Comparison of ENCODE assay signal across 16 cellular contexts in the genomic region with DNA sequence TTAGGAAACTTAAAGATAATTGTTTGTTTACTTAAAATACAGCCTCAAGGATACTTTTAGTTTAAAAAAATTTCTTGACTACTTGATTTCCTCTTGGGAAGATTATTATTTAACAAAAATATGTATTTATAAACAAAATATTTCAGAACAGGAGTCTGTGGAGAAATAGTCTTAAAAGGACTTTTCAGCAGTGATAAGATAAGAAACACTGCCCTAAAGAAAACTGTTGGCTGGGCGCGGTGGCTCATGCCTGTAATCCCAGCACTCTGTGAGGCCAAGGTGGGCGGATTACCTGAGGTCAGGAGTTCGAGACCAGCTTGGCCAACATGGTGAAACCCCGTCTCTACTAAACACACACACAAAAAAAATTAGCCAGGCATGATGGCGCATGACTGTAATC. TPM values are rescaled to one million over a fixed set of nuclear protein-coding genes. Genes with fewer than 3 reads are reported as not detected.
DNase-seq lines count a peak whose midpoint lies in the region; ATAC-seq and TF ChIP-seq lines count a peak whose summit lies in the region.
"Had no signal": no experiment of that assay in that cellular context is flagged by ENCODE, and none has a peak within 500 bp of the region (broad histone marks: within the 10 kb centered on the region; RNA-seq: fewer than 3 reads in every experiment).

No MANE protein-coding gene starts in this region.

- peaks cover 4% of the 10 kb centered on the region for H3K4me1 Mint-ChIP-seq in endothelial cell (ENCODE audit: unreplicated experiment)

- no peak overlapping the region for H3K4me3 Mint-ChIP-seq in endothelial cell (ENCODE audit: unreplicated experiment)

- H3K4me1 ChIP-seq in muscle layer of colon (ENCODE audit: insufficient read depth, low read length) = peaks cover 22% of the 10 kb centered on the region

- H3K27me3 Mint-ChIP-seq in endothelial cell (ENCODE audit: unreplicated experiment) = no peaks in the 10 kb centered on the region

- TF ChIP-seq CTCF in endothelial cell (IDR thresholded peaks at IDR 0.05; ENCODE audit: unreplicated experiment) = no peak

- H3K4me3 ChIP-seq in muscle layer of colon (ENCODE audit: low read depth in 1 of 2, low read length in 2 of 2) = no peak overlapping the region
- H3K4me3 ChIP-seq: BLaER1 treated with 17β-estradiol and CSF1 and Interleukin-3, amounts not matched to agents 10 nM and 100 nM had no signal

- H3K27ac ChIP-seq in angular gyrus (ENCODE audit: low read depth, low read length) (peak overlapping the region; percentile 95), caudate nucleus (ENCODE audit: low read depth, low read length) (peak overlapping the region; percentile 93), muscle layer of colon (ENCODE audit: low read depth, low read length) (peak overlapping the region; percentile 65), temporal lobe (ENCODE audit: low read depth, low read length) (peak overlapping the region; percentile 95)
- H3K27ac ChIP-seq: BLaER1 treated with 17β-estradiol and CSF1 and Interleukin-3, amounts not matched to agents 10 nM and 100 nM; RWPE1 had no signal

- H3K9me3 Mint-ChIP-seq in endothelial cell (ENCODE audit: unreplicated experiment) = no peaks in the 10 kb centered on the region

- H3K36me3 Mint-ChIP-seq in endothelial cell (ENCODE audit: low read depth, unreplicated experiment) = no peaks in the 10 kb centered on the region

- no peak for ATAC-seq in GM21723 (IDR thresholded peaks at IDR 0.05; ENCODE audit: unreplicated experiment)
- ATAC-seq in GM19324 (IDR thresholded peaks at IDR 0.05; ENCODE audit: low FRiP score, unreplicated experiment) = no peak

- H3K9ac ChIP-seq in muscle layer of colon (ENCODE audit: low read length) = no peak overlapping the region
- H3K9ac ChIP-seq: BLaER1 treated with 17β-estradiol and CSF1 and Interleukin-3, amounts not matched to agents 10 nM and 100 nM had no signal

- no peaks in the 10 kb centered on the region for H3K9me3 ChIP-seq in muscle layer of colon (ENCODE audit: low read length)
- H3K9me3 ChIP-seq: BLaER1 treated with 17β-estradiol and CSF1 and Interleukin-3, amounts not matched to agents 10 nM and 100 nM had no signal

- H3K27me3 ChIP-seq in muscle layer of colon (ENCODE audit: control insufficient read depth in 1 of 2, insufficient read depth in 2 of 2, low read length in 2 of 2) = no peaks in the 10 kb centered on the region
- H3K27me3 ChIP-seq: BLaER1 treated with 17β-estradiol and CSF1 and Interleukin-3, amounts not matched to agents 10 nM and 100 nM had no signal

- H3K36me3 ChIP-seq in muscle layer of colon (ENCODE audit: insufficient read depth, low read length) = no peaks in the 10 kb centered on the region
- H3K36me3 ChIP-seq: BLaER1 treated with 17β-estradiol and CSF1 and Interleukin-3, amounts not matched to agents 10 nM and 100 nM had no signal

- DNase-seq in caudate nucleus (lab: John Stamatoyannopoulos, UW) (no peak), endothelial cell (ENCODE audit: low spot score) (no peak)
- DNase-seq: GF-D8, KG1, NCI-H1092 treated with DMSO at 0.1 percent for 48 hours, NCI-H1694, NCI-H2107, NCI-H226, NCI-H526 treated with DMSO at 0.1 percent for 48 hours had no signal

- no peak overlapping the region for H3K27ac Mint-ChIP-seq in endothelial cell (ENCODE audit: unreplicated experiment)

RNA-seq across cellular contexts. Expression of a gene that starts 22.6 kb away (rescaled TPM):
- total RNA-seq in temporal lobe (16.7 TPM), endothelial cell (ENCODE audit: unreplicated experiment) (41.0 TPM)
